Comparison of ENCODE assay signal across 1 cellular context in the genomic region with DNA sequence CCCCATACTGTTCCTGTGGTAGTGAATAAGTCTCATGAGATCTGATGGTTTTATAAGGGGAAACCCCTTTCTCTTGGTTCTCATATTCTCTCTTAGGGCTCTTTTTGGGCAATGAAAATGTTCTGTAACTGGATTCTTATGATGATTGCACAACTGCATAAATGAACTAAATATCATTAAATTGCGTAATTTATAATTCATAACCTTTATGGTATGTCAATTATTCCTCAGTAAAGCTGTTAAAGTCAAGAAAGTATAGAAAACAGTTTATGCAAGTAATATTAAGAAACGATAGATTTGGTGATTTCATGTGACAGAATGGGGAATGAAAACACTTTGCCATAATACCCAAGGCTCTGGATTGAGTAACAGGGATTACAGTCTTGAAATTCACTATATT.
TF ChIP-seq lines count a peak whose summit lies in the region.

No MANE protein-coding gene starts in this region.

TF ChIP-seq in IMR-90, 13 proteins besides CTCF, POLR2A, EP300 and RAD21 (continued from another document):
- TF ChIP-seq, protein P1, sequence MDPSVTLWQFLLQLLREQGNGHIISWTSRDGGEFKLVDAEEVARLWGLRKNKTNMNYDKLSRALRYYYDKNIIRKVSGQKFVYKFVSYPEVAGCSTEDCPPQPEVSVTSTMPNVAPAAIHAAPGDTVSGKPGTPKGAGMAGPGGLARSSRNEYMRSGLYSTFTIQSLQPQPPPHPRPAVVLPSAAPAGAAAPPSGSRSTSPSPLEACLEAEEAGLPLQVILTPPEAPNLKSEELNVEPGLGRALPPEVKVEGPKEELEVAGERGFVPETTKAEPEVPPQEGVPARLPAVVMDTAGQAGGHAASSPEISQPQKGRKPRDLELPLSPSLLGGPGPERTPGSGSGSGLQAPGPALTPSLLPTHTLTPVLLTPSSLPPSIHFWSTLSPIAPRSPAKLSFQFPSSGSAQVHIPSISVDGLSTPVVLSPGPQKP (IDR thresholded peaks at IDR 0.05; ENCODE audit: borderline replicate concordance, low read depth, low read length): no peak
- TF ChIP-seq BHLHE40 (IDR thresholded peaks at IDR 0.05; ENCODE audit: low read depth, low read length) (no peak), CEBPB (IDR thresholded peaks at IDR 0.05; ENCODE audit: low read depth, low read length) (peak; percentile 57), RFX5 (IDR thresholded peaks at IDR 0.05; ENCODE audit: low read depth, low read length) (no peak)
